16 cellular contexts compared by ENCODE assay signal in genomic region chr17:32862940-32863339, GRCh38.
"Had no signal": no experiment of that assay in that cellular context is flagged by ENCODE, and none has a peak within 500 bp of the region (broad histone marks: within the 10 kb centered on the region; RNA-seq: fewer than 3 reads in every experiment).

No MANE protein-coding gene starts in this region.

- ATAC-seq: effector memory CD8-positive, alpha-beta T cell; psoas muscle; sciatic nerve had no signal

- H3K27ac ChIP-seq: epithelial cell of prostate, psoas muscle, spleen had no signal

- H3K4me1 ChIP-seq: spleen had no signal

- H3K27me3 ChIP-seq: spleen had no signal

- H3K4me3 ChIP-seq: psoas muscle, spleen had no signal

- H3K36me3 ChIP-seq: spleen had no signal

- H3K9me3 ChIP-seq: psoas muscle, spleen had no signal

- DNase-seq: activated CD4-positive, alpha-beta memory T cell treated with anti-CD3 and anti-CD28 coated beads for 36 hours; activated gamma-delta T cell; activated T-cell treated with anti-CD3 and anti-CD28 coated beads, Interleukin-2, amount 50 U/mL, for 48 hours; amygdala; effector memory CD8-positive, alpha-beta T cell; hippocampal formation; kidney glomerular epithelial cell; occipital lobe; psoas muscle; spleen; stimulated activated CD4-positive, alpha-beta T cell treated with anti-CD3 and anti-CD28 coated beads, Interleukin-1b, Interleukin-23, amount 100 ng/mL, for 48 hours; stimulated activated naive CD4-positive, alpha-beta T cell; substantia nigra; T-helper 9 cell had no signal
